In genomic region chr6:142605922-142606321, GRCh38 we compare ENCODE assay signal across 15 cellular contexts.
DNase-seq lines count a peak whose midpoint lies in the region; ATAC-seq and TF ChIP-seq lines count a peak whose summit lies in the region.
"Had no signal": no experiment of that assay in that cellular context is flagged by ENCODE, and none has a peak within 500 bp of the region (broad histone marks: within the 10 kb centered on the region; RNA-seq: fewer than 3 reads in every experiment).

No MANE protein-coding gene starts in this region.

- CTCF ChIA-PET in mammary epithelial cell (lab: Charles Lee; ENCODE audit: low non-redundant PET): no interaction called here

- 83% methylated on average over 3 of the region's 4 CpGs for WGBS in mammary epithelial cell (ENCODE audit: low coverage, missing lambda C conversion rate)

- DNase-seq in EL (peak; percentile 81), MV-4-11 (lab: John Stamatoyannopoulos, UW) (peak; percentile 56), mammary epithelial cell (peak; percentile 56), myocyte (ENCODE audit: low read depth) (peak; percentile 40), cerebellum (ENCODE audit: low spot score) (no peak), nucleus accumbens (lab: John Stamatoyannopoulos, UW) (no peak), DMS53 treated with DMSO at 0.1 percent for 48 hours (lab: John Stamatoyannopoulos, UW; ENCODE audit: unreplicated experiment) (no peak)
- DNase-seq: activated CD4-positive, alpha-beta T cell treated with anti-CD3 and anti-CD28 coated beads, Interleukin-2, amount 10 ng/mL, durations not matched to agents 24 days and 14 days; activated naive CD4-positive, alpha-beta T cell treated with anti-CD3 and anti-CD28 coated beads, Interleukin-2, amount 10 ng/mL, durations not matched to agents 7 days and 5 days; heart right ventricle; NCI-H446; stimulated activated CD4-positive, alpha-beta T cell treated with anti-CD3 and anti-CD28 coated beads, Interleukin-2, amount 100 ng/mL, for 24 hours; stimulated activated naive CD4-positive, alpha-beta T cell treated with Interleukin-2 at 50 U/mL for 16 hours had no signal

- H4K20me1 ChIP-seq in mammary epithelial cell (ENCODE audit: insufficient read depth, low read length): no peaks in the 10 kb centered on the region

- H2AFZ ChIP-seq in mammary epithelial cell (ENCODE audit: low read depth, low read length): peak overlapping the region; percentile 9
- H2AFZ ChIP-seq: parathyroid adenoma had no signal

- no peak overlapping the region for H3K4me3 ChIP-seq in mammary epithelial cell (replicated peaks in 1 of 3; ENCODE audit: insufficient read depth in 1 of 3, low read depth in 2 of 3, low read length in 3 of 3)
- H3K4me3 ChIP-seq: heart right ventricle had no signal

- in situ Hi-C loops in mammary epithelial cell (cut with MboI; ENCODE audit: low sequenced_read_pairs in 2 of 2): no loop called here

- TF ChIP-seq CTCF in mammary epithelial cell (conservative IDR thresholded peaks at IDR 0.05 in 1 of 2, IDR thresholded peaks at IDR 0.05 in 1 of 2; ENCODE audit: extremely low read depth in 1 of 2, insufficient read depth in 1 of 2, low read depth in 1 of 2, low read length in 2 of 2): no peak

- H3K36me3 ChIP-seq in mammary epithelial cell (ENCODE audit: insufficient read depth, low read length): no peaks in the 10 kb centered on the region
- H3K36me3 ChIP-seq: heart right ventricle had no signal

- no peak overlapping the region for H3K9ac ChIP-seq in mammary epithelial cell (ENCODE audit: insufficient read depth, low read length)
- H3K9ac ChIP-seq: parathyroid adenoma had no signal

- no peaks in the 10 kb centered on the region for H3K4me1 ChIP-seq in mammary epithelial cell (ENCODE audit: insufficient read depth, low read length)
- H3K4me1 ChIP-seq: heart right ventricle, parathyroid adenoma had no signal

- no peaks in the 10 kb centered on the region for H3K9me3 ChIP-seq in mammary epithelial cell (replicated peaks; ENCODE audit: insufficient read depth, low read length)

- H3K79me2 ChIP-seq in mammary epithelial cell (ENCODE audit: insufficient read depth, low read length): no peaks in the 10 kb centered on the region
- H3K79me2 ChIP-seq: parathyroid adenoma had no signal

- no peak overlapping the region for H3K27ac ChIP-seq in mammary epithelial cell (ENCODE audit: insufficient read depth, low read depth, low read length)
- H3K27ac ChIP-seq: heart right ventricle, parathyroid adenoma had no signal

- intact Hi-C loops in mammary epithelial cell (cut with micrococcal nuclease): no loop called here

- no peak for ATAC-seq in HG03354 (IDR thresholded peaks at IDR 0.05; ENCODE audit: poor library complexity, severe bottlenecking, unreplicated experiment)
- ATAC-seq: heart right ventricle had no signal

- dilution Hi-C loops in mammary epithelial cell (cut with HindIII; ENCODE audit: low sequenced_read_pairs): no loop called here

- BruUV-seq in mammary epithelial cell (replicated peaks; lab: Mats Ljungman, UMichigan): no TSS peak

- H3K27me3 ChIP-seq in mammary epithelial cell (ENCODE audit: insufficient read depth, low read length): no peaks in the 10 kb centered on the region

- H3K4me2 ChIP-seq in mammary epithelial cell (ENCODE audit: insufficient read depth, low read depth, low read length): no peak overlapping the region

Comparison
In these comparisons a context has a peak if more than half of its experiments do, and no peak if none do; other contexts are left out.
1. DNase-seq: peak in EL (single experiment), MV-4-11 (single experiment), mammary epithelial cell (single experiment) and myocyte (single experiment); none in cerebellum (single experiment), nucleus accumbens (0 of 56) and DMS53 treated with DMSO at 0.1 percent for 48 hours (single experiment).